ENCODE assay signal across 1 cellular context in the genomic region with DNA sequence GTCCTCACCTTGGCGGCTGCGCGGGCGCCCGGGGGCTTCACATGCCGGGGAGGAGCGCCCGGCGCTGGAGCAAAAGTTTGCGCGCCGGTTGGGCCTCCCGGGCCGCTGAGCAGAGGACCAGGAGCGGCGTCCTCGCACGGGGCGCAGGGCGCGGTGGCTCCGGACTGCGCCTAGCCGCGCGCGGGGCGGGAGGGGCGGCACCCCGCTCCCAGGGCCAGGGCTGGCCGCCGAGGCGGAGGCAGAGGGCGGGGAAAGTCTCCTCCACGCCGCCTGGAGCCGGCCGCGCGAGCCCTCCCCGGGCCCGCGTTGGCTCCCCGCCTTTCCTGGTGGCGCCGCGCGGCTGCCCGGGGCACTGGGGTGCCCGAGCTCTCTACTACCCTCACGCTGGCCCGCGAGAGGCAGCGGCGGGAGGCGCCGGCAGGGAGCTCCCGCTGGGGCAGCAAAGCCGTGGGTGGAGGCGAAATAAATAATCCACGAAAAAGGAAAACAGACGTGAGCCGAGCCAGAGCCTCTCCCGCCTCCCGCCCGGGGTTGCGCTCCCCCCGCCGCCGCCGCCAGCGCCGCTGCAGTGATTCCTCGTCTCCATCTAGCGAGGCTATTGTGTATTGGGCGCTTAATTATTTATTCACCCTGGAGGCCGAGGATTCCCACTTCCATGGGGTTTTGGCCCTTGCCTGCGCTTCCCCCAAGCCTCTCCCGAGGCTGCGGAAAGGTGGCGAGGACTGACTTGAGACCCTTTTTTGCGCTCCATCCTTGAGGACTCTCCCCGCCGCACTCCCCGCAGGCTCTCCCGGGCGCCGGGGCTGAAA.
TF ChIP-seq lines count a peak whose summit lies in the region.

No MANE protein-coding gene starts in this region.

TF ChIP-seq in K562, 482 proteins besides CTCF, POLR2A, EP300 and RAD21 (continued from another document):
- TF ChIP-seq, protein P1, sequence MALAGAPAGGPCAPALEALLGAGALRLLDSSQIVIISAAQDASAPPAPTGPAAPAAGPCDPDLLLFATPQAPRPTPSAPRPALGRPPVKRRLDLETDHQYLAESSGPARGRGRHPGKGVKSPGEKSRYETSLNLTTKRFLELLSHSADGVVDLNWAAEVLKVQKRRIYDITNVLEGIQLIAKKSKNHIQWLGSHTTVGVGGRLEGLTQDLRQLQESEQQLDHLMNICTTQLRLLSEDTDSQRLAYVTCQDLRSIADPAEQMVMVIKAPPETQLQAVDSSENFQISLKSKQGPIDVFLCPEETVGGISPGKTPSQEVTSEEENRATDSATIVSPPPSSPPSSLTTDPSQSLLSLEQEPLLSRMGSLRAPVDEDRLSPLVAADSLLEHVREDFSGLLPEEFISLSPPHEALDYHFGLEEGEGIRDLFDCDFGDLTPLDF (CRISPR knock-in tag; IDR thresholded peaks at IDR 0.05), result no peak
- TF ChIP-seq CBFA2T3 (IDR thresholded peaks at IDR 0.05) (no peak), PHB (CRISPR knock-in tag; IDR thresholded peaks at IDR 0.05) (no peak)
- TF ChIP-seq, protein P2, sequence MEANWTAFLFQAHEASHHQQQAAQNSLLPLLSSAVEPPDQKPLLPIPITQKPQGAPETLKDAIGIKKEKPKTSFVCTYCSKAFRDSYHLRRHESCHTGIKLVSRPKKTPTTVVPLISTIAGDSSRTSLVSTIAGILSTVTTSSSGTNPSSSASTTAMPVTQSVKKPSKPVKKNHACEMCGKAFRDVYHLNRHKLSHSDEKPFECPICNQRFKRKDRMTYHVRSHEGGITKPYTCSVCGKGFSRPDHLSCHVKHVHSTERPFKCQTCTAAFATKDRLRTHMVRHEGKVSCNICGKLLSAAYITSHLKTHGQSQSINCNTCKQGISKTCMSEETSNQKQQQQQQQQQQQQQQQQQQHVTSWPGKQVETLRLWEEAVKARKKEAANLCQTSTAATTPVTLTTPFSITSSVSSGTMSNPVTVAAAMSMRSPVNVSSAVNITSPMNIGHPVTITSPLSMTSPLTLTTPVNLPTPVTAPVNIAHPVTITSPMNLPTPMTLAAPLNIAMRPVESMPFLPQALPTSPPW (CRISPR knock-in tag; IDR thresholded peaks at IDR 0.05), result 0 out of 2 replicates have a peak, but pooled peaks have one; percentile 11
- TF ChIP-seq, protein P3, sequence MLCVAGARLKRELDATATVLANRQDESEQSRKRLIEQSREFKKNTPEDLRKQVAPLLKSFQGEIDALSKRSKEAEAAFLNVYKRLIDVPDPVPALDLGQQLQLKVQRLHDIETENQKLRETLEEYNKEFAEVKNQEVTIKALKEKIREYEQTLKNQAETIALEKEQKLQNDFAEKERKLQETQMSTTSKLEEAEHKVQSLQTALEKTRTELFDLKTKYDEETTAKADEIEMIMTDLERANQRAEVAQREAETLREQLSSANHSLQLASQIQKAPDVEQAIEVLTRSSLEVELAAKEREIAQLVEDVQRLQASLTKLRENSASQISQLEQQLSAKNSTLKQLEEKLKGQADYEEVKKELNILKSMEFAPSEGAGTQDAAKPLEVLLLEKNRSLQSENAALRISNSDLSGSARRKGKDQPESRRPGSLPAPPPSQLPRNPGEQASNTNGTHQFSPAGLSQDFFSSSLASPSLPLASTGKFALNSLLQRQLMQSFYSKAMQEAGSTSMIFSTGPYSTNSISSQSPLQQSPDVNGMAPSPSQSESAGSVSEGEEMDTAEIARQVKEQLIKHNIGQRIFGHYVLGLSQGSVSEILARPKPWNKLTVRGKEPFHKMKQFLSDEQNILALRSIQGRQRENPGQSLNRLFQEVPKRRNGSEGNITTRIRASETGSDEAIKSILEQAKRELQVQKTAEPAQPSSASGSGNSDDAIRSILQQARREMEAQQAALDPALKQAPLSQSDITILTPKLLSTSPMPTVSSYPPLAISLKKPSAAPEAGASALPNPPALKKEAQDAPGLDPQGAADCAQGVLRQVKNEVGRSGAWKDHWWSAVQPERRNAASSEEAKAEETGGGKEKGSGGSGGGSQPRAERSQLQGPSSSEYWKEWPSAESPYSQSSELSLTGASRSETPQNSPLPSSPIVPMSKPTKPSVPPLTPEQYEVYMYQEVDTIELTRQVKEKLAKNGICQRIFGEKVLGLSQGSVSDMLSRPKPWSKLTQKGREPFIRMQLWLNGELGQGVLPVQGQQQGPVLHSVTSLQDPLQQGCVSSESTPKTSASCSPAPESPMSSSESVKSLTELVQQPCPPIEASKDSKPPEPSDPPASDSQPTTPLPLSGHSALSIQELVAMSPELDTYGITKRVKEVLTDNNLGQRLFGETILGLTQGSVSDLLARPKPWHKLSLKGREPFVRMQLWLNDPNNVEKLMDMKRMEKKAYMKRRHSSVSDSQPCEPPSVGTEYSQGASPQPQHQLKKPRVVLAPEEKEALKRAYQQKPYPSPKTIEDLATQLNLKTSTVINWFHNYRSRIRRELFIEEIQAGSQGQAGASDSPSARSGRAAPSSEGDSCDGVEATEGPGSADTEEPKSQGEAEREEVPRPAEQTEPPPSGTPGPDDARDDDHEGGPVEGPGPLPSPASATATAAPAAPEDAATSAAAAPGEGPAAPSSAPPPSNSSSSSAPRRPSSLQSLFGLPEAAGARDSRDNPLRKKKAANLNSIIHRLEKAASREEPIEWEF (CRISPR knock-in tag; IDR thresholded peaks at IDR 0.05), result no peak
